ENCODE assay signal across 18 cellular contexts in genomic region chr22:29726104-29726503, GRCh38. TPM values are rescaled to one million over a fixed set of nuclear protein-coding genes. Genes with fewer than 3 reads are reported as not detected.
DNase-seq lines count a peak whose midpoint lies in the region; ATAC-seq, FAIRE-seq and TF ChIP-seq lines count a peak whose summit lies in the region.
"Had no signal": no experiment of that assay in that cellular context is flagged by ENCODE, and none has a peak within 500 bp of the region (broad histone marks: within the 10 kb centered on the region; RNA-seq: fewer than 3 reads in every experiment).

No MANE protein-coding gene starts in this region.

- H3K4me3 ChIP-seq in SK-N-SH (ENCODE audit: low read depth in 2 of 2, low read length in 1 of 2) (no peak overlapping the region), K562 (no peak overlapping the region), neuronal stem cell (ENCODE audit: low read length in 2 of 2) (no peak overlapping the region)
- H3K4me3 ChIP-seq: A549, GM12878 had no signal

- H3K4ac ChIP-seq in neuronal stem cell (ENCODE audit: low read length): peak overlapping the region; percentile 23

- H3K36me3 ChIP-seq in SK-N-SH (replicated peaks in 1 of 2; ENCODE audit: control insufficient read depth in 1 of 2, insufficient read depth in 2 of 2, low read length in 1 of 2) (peaks cover 0 to 2% of the 10 kb centered on the region in 2 experiments), K562 (ENCODE audit: control insufficient read depth, insufficient read depth, low read length) (no peaks in the 10 kb centered on the region), neuronal stem cell (replicated peaks in 1 of 2; ENCODE audit: control insufficient read depth in 2 of 2, insufficient read depth in 2 of 2, low read length in 2 of 2) (no peaks in the 10 kb centered on the region)

- peak; percentile 60 for FAIRE-seq in K562 (lab: Jason Lieb, UNC)
- FAIRE-seq: A549, GM12878, HTR-8/SVneo had no signal

- no peaks in the 10 kb centered on the region for H3F3A ChIP-seq in SK-N-SH (replicated peaks; ENCODE audit: insufficient read depth)

- no peak overlapping the region for H3K9ac ChIP-seq in SK-N-SH
- peak overlapping the region; percentile 30 to 78; a peak in 2 of 4 replicates for H3K9ac ChIP-seq in K562 (ENCODE audit: insufficient read depth in 1 of 2, low read depth in 2 of 2, low read length in 2 of 2)
- no peak overlapping the region for H3K9ac ChIP-seq in neuronal stem cell (ENCODE audit: low read depth, low read length, poor library complexity)

- peaks cover 3% of the 10 kb centered on the region for H3K79me1 ChIP-seq in neuronal stem cell (ENCODE audit: low read depth, low read length)

- H3K14ac ChIP-seq in neuronal stem cell (ENCODE audit: low read length): no peak overlapping the region

- H2AK5ac ChIP-seq in neuronal stem cell (ENCODE audit: low read depth, low read length): peak overlapping the region; percentile 68

- H2BK12ac ChIP-seq in neuronal stem cell (ENCODE audit: low read length): peak overlapping the region; percentile 30

- H3K27me3 ChIP-seq in SK-N-SH (ENCODE audit: insufficient read depth) (peaks cover 3% of the 10 kb centered on the region; the same call in 1 of the 2 replicates), K562 (ENCODE audit: control insufficient read depth in 2 of 2, insufficient read depth in 2 of 2, low read length in 2 of 2) (no peaks in the 10 kb centered on the region; a peak in 1 of 5 replicates), neuronal stem cell (ENCODE audit: control insufficient read depth in 3 of 3, insufficient read depth in 3 of 3, low read depth in 1 of 3, low read length in 3 of 3) (peaks cover 4 to 48% (median 10%) of the 10 kb centered on the region in 3 experiments)

- BruUV-seq in K562 (replicated peaks; lab: Mats Ljungman, UMichigan): no TSS peak

- no peaks in the 10 kb centered on the region for H3K9me2 ChIP-seq in SK-N-SH

- TF ChIP-seq POLR2A in K562 (conservative IDR thresholded peaks at IDR 0.05): no peak

- TF ChIP-seq RAD21 in SK-N-SH (IDR thresholded peaks at IDR 0.05; ENCODE audit: low read length) (no peak), K562 (CRISPR knock-in tag; conservative IDR thresholded peaks at IDR 0.05 in 1 of 2, IDR thresholded peaks at IDR 0.05 in 1 of 2) (no peak)

- DNase-seq in SK-N-SH (peak; percentile 38), K562 (ENCODE audit: extremely low read depth in 1 of 4, low spot score in 3 of 4) (peak; percentile 63 to 70 (median 64)), neuronal stem cell (ENCODE audit: low spot score) (no peak)
- no peak for DNase-seq in activated T-cell treated with anti-CD3 and anti-CD28 coated beads, Interleukin-2, amount 50 U/mL, for 1 hour
- DNase-seq in activated effector memory CD4-positive, alpha-beta T cell treated with Interleukin-2 at 50 U/mL for 16 hours: no peak
- DNase-seq in activated CD8-positive, alpha-beta memory T cell treated with anti-CD3 and anti-CD28 coated beads, Interleukin-2, amount 50 U/mL, for 48 hours: no peak
- DNase-seq: AML-193; Calu3; CD8-positive, alpha-beta T cell; DND-41; EL; GOT3; H9 had no signal

- H2BK5ac ChIP-seq in neuronal stem cell (ENCODE audit: low read length): peak overlapping the region; percentile 71

- ATAC-seq in SK-N-SH treated with all-trans-retinoic acid at 6 μM for 48 hours: no peak
- peak; percentile 68 for ATAC-seq in K562
- ATAC-seq: CD8-positive, alpha-beta T cell; GM12878 had no signal

- H3K4me2 ChIP-seq in SK-N-SH (no peak overlapping the region), K562 (ENCODE audit: insufficient read depth, low read length) (peak overlapping the region; percentile 37; the same call in 1 of the 2 replicates), neuronal stem cell (ENCODE audit: insufficient read depth, low read length, poor library complexity, severe bottlenecking) (no peak overlapping the region)

- TF ChIP-seq CTCF in SK-N-SH (IDR thresholded peaks at IDR 0.05): no peak
- TF ChIP-seq CTCF in K562 (IDR thresholded peaks at IDR 0.05 in 2 of 3, conservative IDR thresholded peaks at IDR 0.05 in 1 of 3; ENCODE audit: insufficient read depth in 2 of 3, low read depth in 1 of 3, low read length in 3 of 3): no peak

- no peak overlapping the region for H2AFZ ChIP-seq in SK-N-SH (ENCODE audit: low read depth)
- peak overlapping the region; percentile 70 for H2AFZ ChIP-seq in K562 (ENCODE audit: low read depth, low read length)
- no peak overlapping the region for H2AFZ ChIP-seq in neuronal stem cell (ENCODE audit: low read length)

- H4K20me1 ChIP-seq in SK-N-SH (ENCODE audit: insufficient read depth): no peaks in the 10 kb centered on the region
- no peaks in the 10 kb centered on the region for H4K20me1 ChIP-seq in K562 (replicated peaks; ENCODE audit: control insufficient read depth, insufficient read depth, low read length)

- intact Hi-C loops in K562 (cut with micrococcal nuclease): loop anchor here (5.0 kb wide), 1 partner anchor 281 kb away; no protein-coding TSS in a partner anchor

- POLR2A ChIA-PET in SK-N-SH (lab: Yijun Ruan, JAX): no interaction called here
- POLR2A ChIA-PET in K562 (lab: Yijun Ruan, JAX): no interaction called here

- no peak for TF ChIP-seq EP300 in SK-N-SH (IDR thresholded peaks at IDR 0.05; ENCODE audit: borderline replicate concordance in 1 of 2, low read depth in 1 of 2, low read length in 1 of 2)
- no peak for TF ChIP-seq EP300 in K562 (IDR thresholded peaks at IDR 0.05; ENCODE audit: low read length)

- peak overlapping the region; percentile 24 for H4K91ac ChIP-seq in neuronal stem cell (ENCODE audit: low read depth, low read length, poor library complexity)

- WGBS in SK-N-SH (ENCODE audit: low lambda C conversion rate): 82% methylated on average over 3 of the region's 7 CpGs
- WGBS in K562 (ENCODE audit: insufficient coverage, low coverage, missing lambda C conversion rate): 23% methylated on average over 7 of the region's 7 CpGs
- no CpG with 5 or more reads among the region's 7 CpGs for WGBS in neuronal stem cell (ENCODE audit: extremely low coverage in 2 of 2, insufficient read length in 2 of 2, insufficient replicate concordance in 1 of 2), 2 donors

- no peak overlapping the region for H4K8ac ChIP-seq in neuronal stem cell (ENCODE audit: low read depth, low read length)

- no peak overlapping the region for H3K18ac ChIP-seq in neuronal stem cell (ENCODE audit: low read length)

- H3K27ac ChIP-seq in SK-N-SH (ENCODE audit: low read depth in 2 of 2, low read length in 1 of 2) (no peak overlapping the region; a peak in 1 of 4 replicates), K562 (ENCODE audit: extremely low read depth, low read depth, low read length) (no peak overlapping the region), neuronal stem cell (replicated peaks; ENCODE audit: low read length) (no peak overlapping the region)
- H3K27ac ChIP-seq: 22Rv1 had no signal

- H2BK15ac ChIP-seq in neuronal stem cell (ENCODE audit: low read length): no peak overlapping the region

- H3K9me3 ChIP-seq in SK-N-SH: no peaks in the 10 kb centered on the region
- no peaks in the 10 kb centered on the region for H3K9me3 ChIP-seq in K562 (replicated peaks; ENCODE audit: control insufficient read depth, insufficient read depth, low read depth, low read length)
- no peaks in the 10 kb centered on the region for H3K9me3 ChIP-seq in neuronal stem cell (replicated peaks in 1 of 2; ENCODE audit: control insufficient read depth in 2 of 2, insufficient read depth in 1 of 2, low read depth in 1 of 2, low read length in 2 of 2)
- H3K9me3 ChIP-seq: A549 had no signal

- no peaks in the 10 kb centered on the region for H3K79me2 ChIP-seq in SK-N-SH (ENCODE audit: insufficient read depth)
- H3K79me2 ChIP-seq in K562 (ENCODE audit: control insufficient read depth, insufficient read depth, low read length): no peaks in the 10 kb centered on the region

- no peak overlapping the region for H2BK120ac ChIP-seq in neuronal stem cell (ENCODE audit: low read depth, low read length)

- CTCF ChIA-PET in SK-N-SH (lab: Yijun Ruan, JAX) (interaction anchor here (1.0 to 3.2 kb wide), 9 partner anchors 16 to 363 kb away, joined by 3 to 17 read pairs (median 6); no protein-coding TSS in a partner anchor), K562 (lab: Yijun Ruan, JAX; ENCODE audit: low intra/inter-chr PET ratio) (interaction anchor here (0.9 to 1.6 kb wide), 2 partner anchors 37 to 280 kb away, joined by 3 read pairs; no protein-coding TSS in a partner anchor)

- H3K4me1 ChIP-seq in SK-N-SH (ENCODE audit: control insufficient read depth in 1 of 2, insufficient read depth in 2 of 2, low read depth in 1 of 2, low read length in 1 of 2) (peaks cover 0 to 37% of the 10 kb centered on the region in 2 experiments; a peak in 1 of 4 replicates), K562 (replicated peaks in 1 of 2; ENCODE audit: control insufficient read depth in 2 of 2, insufficient read depth in 2 of 2, low read length in 2 of 2) (peaks cover 14 to 42% of the 10 kb centered on the region in 2 experiments; a peak in 4 of 5 replicates), neuronal stem cell (ENCODE audit: control insufficient read depth in 2 of 2, insufficient read depth in 1 of 2, low read depth in 1 of 2, low read length in 2 of 2) (peaks cover 0 to 4% of the 10 kb centered on the region in 2 donors)
- H3K4me1 ChIP-seq: A549 had no signal

- peaks cover 4% of the 10 kb centered on the region for H3K9me1 ChIP-seq in K562 (ENCODE audit: control insufficient read depth, insufficient read depth, low read length)

- H3K23ac ChIP-seq in neuronal stem cell (ENCODE audit: low read depth, low read length, poor library complexity): peak overlapping the region; percentile 63

- in situ Hi-C loops in K562 (cut with MboI): no loop called here

RNA-seq across cellular contexts. Expression of gene CABP7, which starts 6.3 kb away (rescaled TPM):
- polyA plus RNA-seq in SK-N-SH (2012; rRNA removed) (0.72 and 0.73 TPM in 2 replicates), K562 (2011; rRNA removed) (not detected in 2 replicates), K562 (2014; fragmentation: Illumina TruSeq; extraction: Trizol) (not detected in 2 replicates), K562 (2014; fragmentation: Nextera tagmentation; extraction: Ambion mirVana) (not detected), K562 (2014; rRNA removed) (not detected in 2 replicates)
- polyA plus RNA-seq in SK-N-SH (2012; cell fraction: cytosol; rRNA removed): 0.42 and 0.55 TPM in 2 replicates
- 1.0 and 1.2 TPM in 2 replicates for polyA plus RNA-seq in SK-N-SH (2012; cell fraction: nucleus; rRNA removed)
- not detected in 2 replicates for total RNA-seq in K562 (2011; cell fraction: chromatin; rRNA removed; ENCODE audit: low replicate concordance)
- not detected in 2 replicates for total RNA-seq in K562 (2011; cell fraction: nucleolus; rRNA removed)
- not detected in 2 replicates for total RNA-seq in K562 (2011; cell fraction: nucleoplasm; rRNA removed)
- total RNA-seq in K562 (2014; rRNA removed) (not detected in 2 replicates), K562 (2014; rRNA removed; fragmentation: Illumina TruSeq; extraction: Trizol) (not detected in 2 replicates), K562 (2015; rRNA removed; fragmentation: Illumina TruSeq; extraction: Trizol) (not detected in 2 replicates), K562 (2021) (not detected in 2 replicates)
- 0.01 TPM in 1 of 2 replicates, not detected in the other for polyA plus RNA-seq in K562 (2011; cell fraction: cytosol; rRNA removed)
- 0.06 TPM in 1 of 2 replicates, not detected in the other for polyA plus RNA-seq in K562 (2011; cell fraction: nucleus; rRNA removed)
- polyA plus RNA-seq in K562 (2012): 0.05 TPM in 1 of 2 replicates, not detected in the other
- not detected in 2 replicates for polyA minus RNA-seq in K562 (2011; rRNA and poly(A)+ RNA removed)
- polyA minus RNA-seq in K562 (2011; cell fraction: cytosol; rRNA and poly(A)+ RNA removed): not detected in 2 replicates
- polyA minus RNA-seq in K562 (2011; cell fraction: nucleus; rRNA and poly(A)+ RNA removed): not detected in 2 replicates
- polyA plus RNA-seq in neuronal stem cell (2013, experiment 1 of 2): 0.04 TPM
- 0.04 TPM for polyA plus RNA-seq in neuronal stem cell (2013, experiment 2 of 2)
- total RNA-seq: Calu3 had no signal

RNA-seq across cellular contexts. Expression of gene ZMAT5, which starts 40.7 kb away (rescaled TPM):
- polyA plus RNA-seq in SK-N-SH (2012; rRNA removed): 33.5 and 35.0 TPM in 2 replicates
- 15.9 and 25.0 TPM in 2 replicates for polyA plus RNA-seq in SK-N-SH (2012; cell fraction: cytosol; rRNA removed)
- 16.8 and 18.9 TPM in 2 replicates for polyA plus RNA-seq in SK-N-SH (2012; cell fraction: nucleus; rRNA removed)
- total RNA-seq in K562 (2011; cell fraction: chromatin; rRNA removed; ENCODE audit: low replicate concordance): 3.0 and 5.9 TPM in 2 replicates
- total RNA-seq in K562 (2011; cell fraction: nucleolus; rRNA removed): 4.9 and 6.5 TPM in 2 replicates
- 5.4 and 7.4 TPM in 2 replicates for total RNA-seq in K562 (2011; cell fraction: nucleoplasm; rRNA removed)
- 16.8 and 18.4 TPM in 2 replicates for total RNA-seq in K562 (2014; rRNA removed)
- 4.9 and 5.8 TPM in 2 replicates for total RNA-seq in K562 (2014; rRNA removed; fragmentation: Illumina TruSeq; extraction: Trizol)
- 11.2 and 11.9 TPM in 2 replicates for total RNA-seq in K562 (2015; rRNA removed; fragmentation: Illumina TruSeq; extraction: Trizol)
- total RNA-seq in K562 (2021): 15.2 and 18.2 TPM in 2 replicates
- polyA plus RNA-seq in K562 (2011; rRNA removed): 11.9 and 15.5 TPM in 2 replicates
- 19.7 and 37.7 TPM in 2 replicates for polyA plus RNA-seq in K562 (2011; cell fraction: cytosol; rRNA removed)
- polyA plus RNA-seq in K562 (2011; cell fraction: nucleus; rRNA removed): 6.1 and 7.3 TPM in 2 replicates
- 14.4 and 25.5 TPM in 2 replicates for polyA plus RNA-seq in K562 (2012)
- 15.3 and 19.2 TPM in 2 replicates for polyA plus RNA-seq in K562 (2014; fragmentation: Illumina TruSeq; extraction: Trizol)
- 10 to 100 TPM in 1 of 2 experiments, 1 to 10 TPM in 1; 2.0 to 10.2 TPM for polyA plus RNA-seq in K562 (2014; fragmentation: Nextera tagmentation; extraction: Ambion mirVana)
- 20.3 and 25.2 TPM in 2 replicates for polyA plus RNA-seq in K562 (2014; rRNA removed)
- 2.2 and 4.1 TPM in 2 replicates for polyA minus RNA-seq in K562 (2011; rRNA and poly(A)+ RNA removed)
- polyA minus RNA-seq in K562 (2011; cell fraction: cytosol; rRNA and poly(A)+ RNA removed): 1.4 and 4.5 TPM in 2 replicates
- 1.3 and 2.7 TPM in 2 replicates for polyA minus RNA-seq in K562 (2011; cell fraction: nucleus; rRNA and poly(A)+ RNA removed)
- polyA plus RNA-seq in neuronal stem cell (2013, experiment 1 of 2): 23.3 TPM
- polyA plus RNA-seq in neuronal stem cell (2013, experiment 2 of 2): 23.0 TPM

RNA-seq across cellular contexts. Expression of gene UQCR10, which starts 41.1 kb away (rescaled TPM):
- polyA plus RNA-seq in SK-N-SH (2012; rRNA removed): 229 and 248 TPM in 2 replicates
- polyA plus RNA-seq in SK-N-SH (2012; cell fraction: cytosol; rRNA removed): 183 and 224 TPM in 2 replicates
- polyA plus RNA-seq in SK-N-SH (2012; cell fraction: nucleus; rRNA removed): 70.0 and 99.9 TPM in 2 replicates
- 12.0 and 23.9 TPM in 2 replicates for total RNA-seq in K562 (2011; cell fraction: chromatin; rRNA removed; ENCODE audit: low replicate concordance)
- 50.0 and 78.2 TPM in 2 replicates for total RNA-seq in K562 (2011; cell fraction: nucleolus; rRNA removed)
- total RNA-seq in K562 (2011; cell fraction: nucleoplasm; rRNA removed): 41.6 and 44.7 TPM in 2 replicates
- total RNA-seq in K562 (2014; rRNA removed): 163 and 185 TPM in 2 replicates
- total RNA-seq in K562 (2014; rRNA removed; fragmentation: Illumina TruSeq; extraction: Trizol): 90.3 and 128 TPM in 2 replicates
- 232 and 248 TPM in 2 replicates for total RNA-seq in K562 (2015; rRNA removed; fragmentation: Illumina TruSeq; extraction: Trizol)
- total RNA-seq in K562 (2021): 149 and 161 TPM in 2 replicates
- 149 and 226 TPM in 2 replicates for polyA plus RNA-seq in K562 (2011; rRNA removed)
- polyA plus RNA-seq in K562 (2011; cell fraction: cytosol; rRNA removed): 237 and 307 TPM in 2 replicates
- 98.1 and 122 TPM in 2 replicates for polyA plus RNA-seq in K562 (2011; cell fraction: nucleus; rRNA removed)
- 117 and 225 TPM in 2 replicates for polyA plus RNA-seq in K562 (2012)
- 203 and 231 TPM in 2 replicates for polyA plus RNA-seq in K562 (2014; fragmentation: Illumina TruSeq; extraction: Trizol)
- 100 to 1,000 TPM; 785 to 903 TPM for polyA plus RNA-seq in K562 (2014; fragmentation: Nextera tagmentation; extraction: Ambion mirVana)
- 136 and 159 TPM in 2 replicates for polyA plus RNA-seq in K562 (2014; rRNA removed)
- polyA minus RNA-seq in K562 (2011; rRNA and poly(A)+ RNA removed): 52.0 and 72.4 TPM in 2 replicates
- 67.5 and 71.5 TPM in 2 replicates for polyA minus RNA-seq in K562 (2011; cell fraction: cytosol; rRNA and poly(A)+ RNA removed)
- polyA minus RNA-seq in K562 (2011; cell fraction: nucleus; rRNA and poly(A)+ RNA removed): 26.8 and 64.8 TPM in 2 replicates
- polyA plus RNA-seq in neuronal stem cell (2013, experiment 1 of 2): 169 TPM
- 171 TPM for polyA plus RNA-seq in neuronal stem cell (2013, experiment 2 of 2)

Comparison
In these comparisons a context has a peak if more than half of its experiments do, and no peak if none do; other contexts are left out.
1. DNase-seq: peak in SK-N-SH (single experiment) and K562 (4 of 4); none in neuronal stem cell (single experiment), activated T-cell treated with anti-CD3 and anti-CD28 coated beads, Interleukin-2, amount 50 U/mL, for 1 hour (single experiment), activated effector memory CD4-positive, alpha-beta T cell treated with Interleukin-2 at 50 U/mL for 16 hours (single experiment) and activated CD8-positive, alpha-beta memory T cell treated with anti-CD3 and anti-CD28 coated beads, Interleukin-2, amount 50 U/mL, for 48 hours (single experiment).
2. H3K9ac ChIP-seq: peak in K562 (2 of 2); none in SK-N-SH (single experiment) and neuronal stem cell (single experiment).